Comparison of ENCODE assay signal across 8 cellular contexts in the genomic region with DNA sequence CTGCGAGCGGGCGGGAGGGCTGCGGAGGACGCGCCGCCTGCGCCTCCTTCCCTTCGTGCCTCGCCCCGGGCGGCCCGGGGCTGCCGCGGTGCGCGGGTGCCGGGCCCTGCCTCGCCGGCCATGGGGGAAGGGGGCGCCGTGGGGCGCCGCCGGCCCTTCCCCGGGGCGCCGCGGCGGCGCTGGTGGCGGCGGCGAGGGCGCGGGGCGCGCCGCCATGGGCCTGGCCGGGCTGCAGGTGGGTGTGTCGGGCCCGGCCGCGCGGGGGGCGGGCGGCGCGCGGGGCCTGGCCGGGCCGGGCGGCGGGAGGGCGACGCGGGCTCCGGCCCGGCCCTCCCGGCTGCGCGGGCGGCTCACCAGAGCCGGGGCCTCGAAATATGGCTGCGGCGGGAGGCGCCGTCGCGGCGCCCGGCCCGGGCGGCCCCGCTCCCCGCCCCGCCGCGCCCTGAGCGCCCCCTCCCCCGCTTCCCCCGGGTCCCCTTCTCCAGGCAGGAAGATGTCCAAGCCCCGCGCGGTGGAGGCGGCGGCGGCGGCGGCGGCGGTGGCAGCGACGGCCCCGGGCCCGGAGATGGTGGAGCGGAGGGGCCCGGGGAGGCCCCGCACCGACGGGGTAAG. TPM values are rescaled to one million over a fixed set of nuclear protein-coding genes. Genes with fewer than 3 reads are reported as not detected.
DNase-seq lines count a peak whose midpoint lies in the region; ATAC-seq and TF ChIP-seq lines count a peak whose summit lies in the region.

No MANE protein-coding gene starts in this region.

- H3K4me1 Mint-ChIP-seq in activated naive CD4-positive, alpha-beta T cell treated with anti-CD3 and anti-CD28 coated beads for 36 hours (ENCODE audit: low read depth) = peaks cover 29% of the 10 kb centered on the region

- CTCF ChIA-PET in GM10248 (lab: Yijun Ruan, JAX) = interaction anchor here (1.1 to 2.1 kb wide), 2 partner anchors 23 to 44 kb away, joined by 3 to 8 read pairs; no protein-coding TSS in a partner anchor
- CTCF ChIA-PET in activated naive CD4-positive, alpha-beta T cell treated with anti-CD3 and anti-CD28 coated beads for 36 hours (lab: Charles Lee) = interaction anchor here (1.0 kb wide), 1 partner anchor 38 kb away, joined by 4 read pairs; no protein-coding TSS in a partner anchor

- ATAC-seq in HG02852 (IDR thresholded peaks at IDR 0.05; ENCODE audit: unreplicated experiment) (peak; percentile 13), HG03571 (IDR thresholded peaks at IDR 0.05; ENCODE audit: unreplicated experiment) (no peak)

- H3K23ac ChIP-seq in neuronal stem cell (ENCODE audit: low read depth, low read length, poor library complexity) = no peak overlapping the region

- no peak overlapping the region for H2BK12ac ChIP-seq in neuronal stem cell (ENCODE audit: low read length)

- H3K9ac ChIP-seq in neuronal stem cell (ENCODE audit: low read depth, low read length, poor library complexity) = no peak overlapping the region

- no peak overlapping the region for H3K18ac ChIP-seq in neuronal stem cell (ENCODE audit: low read length)

- H3K9me3 Mint-ChIP-seq in activated naive CD4-positive, alpha-beta T cell treated with anti-CD3 and anti-CD28 coated beads for 36 hours = no peaks in the 10 kb centered on the region

- no peaks in the 10 kb centered on the region for H3K9me3 ChIP-seq in neuronal stem cell (replicated peaks in 1 of 2; ENCODE audit: control insufficient read depth in 2 of 2, insufficient read depth in 1 of 2, low read depth in 1 of 2, low read length in 2 of 2)

- H3K27ac Mint-ChIP-seq in activated naive CD4-positive, alpha-beta T cell treated with anti-CD3 and anti-CD28 coated beads for 36 hours = no peak overlapping the region

- WGBS in neuronal stem cell (ENCODE audit: extremely low coverage in 2 of 2, insufficient read length in 2 of 2, insufficient replicate concordance in 1 of 2), 2 donors = no CpG with 5 or more reads among the region's 102 CpGs

- no peak overlapping the region for H2BK120ac ChIP-seq in neuronal stem cell (ENCODE audit: low read depth, low read length)

- H4K91ac ChIP-seq in neuronal stem cell (ENCODE audit: low read depth, low read length, poor library complexity) = no peak overlapping the region

- peaks cover 8 to 22% of the 10 kb centered on the region in 2 donors for H3K4me1 ChIP-seq in neuronal stem cell (ENCODE audit: control insufficient read depth in 2 of 2, insufficient read depth in 1 of 2, low read depth in 1 of 2, low read length in 2 of 2)

- peak overlapping the region; percentile 63 for H3K4me2 ChIP-seq in neuronal stem cell (ENCODE audit: insufficient read depth, low read length, poor library complexity, severe bottlenecking)

- H2AK5ac ChIP-seq in neuronal stem cell (ENCODE audit: low read depth, low read length) = no peak overlapping the region

- intact Hi-C loops in activated naive CD4-positive, alpha-beta T cell treated with anti-CD3 and anti-CD28 coated beads for 36 hours (cut with micrococcal nuclease) = loop anchor here (1.0 to 2.0 kb wide), 5 partner anchors 24 to 414 kb away; partner anchors contain the start of genes ATP6V0A2, OGFOD2 and TMED2

- H2AFZ ChIP-seq in neuronal stem cell (ENCODE audit: low read length) = peak overlapping the region; percentile 78

- no peak overlapping the region for H3K27ac ChIP-seq in neuronal stem cell (replicated peaks; ENCODE audit: low read length)

- no peak for TF ChIP-seq CTCF in GM10248 (IDR thresholded peaks at IDR 0.05; ENCODE audit: control extremely low read depth, extremely low read depth, low read depth, missing control alignments)
- TF ChIP-seq CTCF in choroid plexus epithelial cell (conservative IDR thresholded peaks at IDR 0.05; ENCODE audit: low read depth, low read length) = no peak

- H3K36me3 ChIP-seq in neuronal stem cell (replicated peaks in 1 of 2; ENCODE audit: control insufficient read depth in 2 of 2, insufficient read depth in 2 of 2, low read length in 2 of 2) = peaks cover 15 to 42% of the 10 kb centered on the region in 2 donors

- no peak overlapping the region for H2BK5ac ChIP-seq in neuronal stem cell (ENCODE audit: low read length)

- DNase-seq in GM10248 (ENCODE audit: extremely low spot score) (peak; percentile 39), choroid plexus epithelial cell (ENCODE audit: low read depth) (no peak), neuronal stem cell (ENCODE audit: low spot score) (no peak), NCI-H774 (lab: John Stamatoyannopoulos, UW) (no peak), cortex of kidney (lab: John Stamatoyannopoulos, UW) (no peak)
- DNase-seq in activated naive CD4-positive, alpha-beta T cell treated with anti-CD3 and anti-CD28 coated beads for 36 hours = no peak

- H3K4me3 ChIP-seq in choroid plexus epithelial cell (ENCODE audit: low read depth, low read length) (peak overlapping the region; percentile 77), neuronal stem cell (ENCODE audit: low read length in 2 of 2) (peak overlapping the region; percentile 83 to 89)

- H3K79me1 ChIP-seq in neuronal stem cell (ENCODE audit: low read depth, low read length) = peaks cover 7% of the 10 kb centered on the region

- no peak overlapping the region for H3K14ac ChIP-seq in neuronal stem cell (ENCODE audit: low read length)

- no peak overlapping the region for H3K4me3 Mint-ChIP-seq in activated naive CD4-positive, alpha-beta T cell treated with anti-CD3 and anti-CD28 coated beads for 36 hours

- H2BK15ac ChIP-seq in neuronal stem cell (ENCODE audit: low read length) = no peak overlapping the region

- H4K8ac ChIP-seq in neuronal stem cell (ENCODE audit: low read depth, low read length) = no peak overlapping the region

- POLR2A ChIA-PET in GM10248 (lab: Yijun Ruan, JAX) = interaction anchor here (1.5 to 2.4 kb wide), 2 partner anchors 24 to 156 kb away, joined by 5 to 8 read pairs; partner anchors contain the start of genes MPHOSPH9 and MTRFR

- H3K36me3 Mint-ChIP-seq in activated naive CD4-positive, alpha-beta T cell treated with anti-CD3 and anti-CD28 coated beads for 36 hours (ENCODE audit: low read depth) = peaks cover 28% of the 10 kb centered on the region

- no peak overlapping the region for H3K4ac ChIP-seq in neuronal stem cell (ENCODE audit: low read length)

- H3K27me3 ChIP-seq in neuronal stem cell (ENCODE audit: control insufficient read depth in 3 of 3, insufficient read depth in 3 of 3, low read depth in 1 of 3, low read length in 3 of 3) = no peaks in the 10 kb centered on the region

- no peaks in the 10 kb centered on the region for H3K27me3 Mint-ChIP-seq in activated naive CD4-positive, alpha-beta T cell treated with anti-CD3 and anti-CD28 coated beads for 36 hours (ENCODE audit: low read depth)

RNA-seq across cellular contexts. Expression of gene KMT5A, which starts 5.1 kb away (rescaled TPM):
- polyA plus RNA-seq in neuronal stem cell (2013, experiment 1 of 2) = 33.3 TPM
- 31.2 TPM for polyA plus RNA-seq in neuronal stem cell (2013, experiment 2 of 2)
- total RNA-seq in activated naive CD4-positive, alpha-beta T cell treated with anti-CD3 and anti-CD28 coated beads for 36 hours = 10 to 100 TPM; 54.0 to 55.1 TPM

RNA-seq across cellular contexts. Expression of gene SBNO1, which starts 24.4 kb away (rescaled TPM):
- polyA plus RNA-seq in neuronal stem cell (2013, experiment 1 of 2) = 24.7 TPM
- polyA plus RNA-seq in neuronal stem cell (2013, experiment 2 of 2) = 26.0 TPM
- 10 to 100 TPM; 40.4 to 43.0 TPM for total RNA-seq in activated naive CD4-positive, alpha-beta T cell treated with anti-CD3 and anti-CD28 coated beads for 36 hours

RNA-seq across cellular contexts. Expression of gene RILPL2, which starts 47.4 kb away (rescaled TPM):
- polyA plus RNA-seq in neuronal stem cell (2013, experiment 1 of 2) = 2.2 TPM
- 2.1 TPM for polyA plus RNA-seq in neuronal stem cell (2013, experiment 2 of 2)
- total RNA-seq in activated naive CD4-positive, alpha-beta T cell treated with anti-CD3 and anti-CD28 coated beads for 36 hours = 1 to 10 TPM; 8.1 to 9.1 TPM
